Comparison of ENCODE assay signal across 8 cellular contexts in the genomic region with DNA sequence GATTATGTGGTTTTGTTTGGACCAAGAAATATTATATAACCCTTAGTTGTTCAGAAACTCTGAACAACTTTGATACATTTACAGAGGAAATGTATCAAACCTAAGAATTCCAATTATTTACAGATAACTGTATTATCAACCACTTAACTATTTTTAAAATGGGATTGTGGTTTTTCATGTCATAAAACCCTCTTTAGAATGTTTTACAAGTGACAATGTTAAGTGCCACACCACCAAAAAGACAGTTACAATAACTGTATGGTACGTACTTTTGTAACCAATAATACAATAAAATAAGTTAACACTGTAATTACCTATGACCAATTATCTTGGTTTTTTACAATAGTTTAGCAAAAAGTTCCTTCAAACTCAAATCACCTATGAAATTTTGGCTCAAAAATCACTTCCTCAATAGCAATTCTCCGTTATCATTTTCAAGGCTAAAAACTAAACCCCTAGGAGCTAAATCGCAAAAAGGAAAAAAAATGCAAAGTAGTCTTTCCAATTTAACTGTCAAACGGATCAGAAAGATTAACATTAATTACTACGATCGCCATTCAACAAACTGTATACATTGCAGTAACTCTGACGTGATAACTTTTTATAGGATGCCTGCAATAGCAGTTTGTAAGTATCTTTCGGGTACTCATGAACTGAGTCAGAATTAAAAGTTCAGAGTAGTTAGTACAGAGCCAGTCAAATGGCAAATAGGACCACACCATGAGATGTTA. TPM values are rescaled to one million over a fixed set of nuclear protein-coding genes. Genes with fewer than 3 reads are reported as not detected.
DNase-seq lines count a peak whose midpoint lies in the region; TF ChIP-seq lines count a peak whose summit lies in the region.

No MANE protein-coding gene starts in this region.

- H3K79me2 ChIP-seq in parathyroid adenoma, result peaks cover 33% of the 10 kb centered on the region

- H3K4me3 ChIP-seq in MG63, result peak overlapping the region; percentile 99
- H3K4me3 ChIP-seq in endocrine pancreas (ENCODE audit: control insufficient read depth, insufficient read depth, low read length), result peak overlapping the region; percentile 98
- peak overlapping the region; percentile 94 for H3K4me3 ChIP-seq in parathyroid adenoma (ENCODE audit: low read depth, low read length)

- H3K27me3 ChIP-seq in MG63, result no peaks in the 10 kb centered on the region
- H3K27me3 ChIP-seq in endocrine pancreas (ENCODE audit: control insufficient read depth, insufficient read depth, low read length), result no peaks in the 10 kb centered on the region
- H3K27me3 ChIP-seq in parathyroid adenoma (ENCODE audit: control insufficient read depth, insufficient read depth, low read length), result no peaks in the 10 kb centered on the region

- DNase-seq in MG63 (no peak), NCI-H128 (lab: John Stamatoyannopoulos, UW; ENCODE audit: unreplicated experiment) (no peak), NOMO-1 (lab: John Stamatoyannopoulos, UW; ENCODE audit: unreplicated experiment in 2 of 2) (no peak), GDM1 (lab: John Stamatoyannopoulos, UW) (no peak)
- DNase-seq in stimulated activated CD4-positive, alpha-beta T cell treated with anti-CD3 and anti-CD28 coated beads, Interleukin-4, amount 100 ng/mL, for 24 hours, result no peak

- H3K9me3 ChIP-seq in ES-I3 (ENCODE audit: control insufficient read depth, insufficient read depth, low read length), result no peaks in the 10 kb centered on the region
- H3K9me3 ChIP-seq in MG63, result no peaks in the 10 kb centered on the region
- no peaks in the 10 kb centered on the region for H3K9me3 ChIP-seq in endocrine pancreas (ENCODE audit: control insufficient read depth, low read length)
- H3K9me3 ChIP-seq in parathyroid adenoma (ENCODE audit: control insufficient read depth, low read length), result no peaks in the 10 kb centered on the region

- peak overlapping the region; percentile 98 for H2AFZ ChIP-seq in parathyroid adenoma

- peak overlapping the region; percentile 89 for H3K4me2 ChIP-seq in parathyroid adenoma (ENCODE audit: low read length)

- no peak overlapping the region for H3K27ac ChIP-seq in parathyroid adenoma

- H3K4me1 ChIP-seq in ES-I3 (ENCODE audit: insufficient read depth, low read length) (no peaks in the 10 kb centered on the region), endocrine pancreas (ENCODE audit: control insufficient read depth, insufficient read depth, low read length) (peaks cover 5% of the 10 kb centered on the region), parathyroid adenoma (peaks cover 10% of the 10 kb centered on the region)

- no peaks in the 10 kb centered on the region for H3K36me3 ChIP-seq in ES-I3 (ENCODE audit: insufficient read depth, low read length)
- peaks cover 9% of the 10 kb centered on the region; the same call in 1 of the 2 replicates for H3K36me3 ChIP-seq in MG63
- H3K36me3 ChIP-seq in endocrine pancreas (ENCODE audit: control insufficient read depth, insufficient read depth, low read length), result no peaks in the 10 kb centered on the region
- H3K36me3 ChIP-seq in parathyroid adenoma (ENCODE audit: control insufficient read depth, insufficient read depth, low read length), result no peaks in the 10 kb centered on the region

- no peak for TF ChIP-seq CTCF in parathyroid adenoma (IDR thresholded peaks at IDR 0.05)

- H3K9ac ChIP-seq in ES-I3 (ENCODE audit: low read depth, low read length) (peak overlapping the region; percentile 100), endocrine pancreas (ENCODE audit: control insufficient read depth, insufficient read depth, low read length) (no peak overlapping the region), parathyroid adenoma (no peak overlapping the region)

RNA-seq across cellular contexts. Expression of gene ROCK1, which starts 1.5 kb away (rescaled TPM):
- total RNA-seq in MG63 (2014; rRNA removed; shearing (Covaris generic); ENCODE audit: low replicate concordance), result 12.4 and 16.4 TPM in 2 replicates
